ENCODE assay signal across 18 cellular contexts in the genomic region with DNA sequence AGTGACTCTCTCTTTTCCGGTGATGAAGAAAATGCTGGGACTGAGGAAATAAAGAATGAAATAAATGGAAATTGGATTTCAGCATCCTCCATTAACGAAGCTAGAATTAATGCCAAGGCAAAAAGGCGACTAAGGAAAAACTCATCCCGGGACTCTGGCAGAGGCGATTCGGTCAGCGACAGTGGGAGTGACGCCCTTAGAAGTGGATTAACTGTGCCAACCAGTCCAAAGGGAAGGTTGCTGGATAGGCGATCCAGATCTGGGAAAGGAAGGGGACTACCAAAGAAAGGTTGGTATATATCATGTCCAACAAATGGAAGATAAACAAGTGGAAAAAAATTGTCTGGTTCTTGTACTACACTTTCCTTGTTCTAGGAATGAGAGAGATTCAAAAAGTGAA. TPM values are rescaled to one million over a fixed set of nuclear protein-coding genes. Genes with fewer than 3 reads are reported as not detected.
DNase-seq lines count a peak whose midpoint lies in the region; ATAC-seq and TF ChIP-seq lines count a peak whose summit lies in the region.
"Had no signal": no experiment of that assay in that cellular context is flagged by ENCODE, and none has a peak within 500 bp of the region (broad histone marks: within the 10 kb centered on the region; RNA-seq: fewer than 3 reads in every experiment).

No MANE protein-coding gene starts in this region.

- H3K4me1 Mint-ChIP-seq in WTC11, result no peaks in the 10 kb centered on the region

- H3K4me3 ChIP-seq in fibroblast of mammary gland (ENCODE audit: control insufficient read depth, low read depth, low read length) (no peak overlapping the region), sigmoid colon (no peak overlapping the region), adrenal gland (no peak overlapping the region)
- H3K4me3 ChIP-seq: breast epithelium, lung, MG63 had no signal

- WGBS in sigmoid colon, 2 donors, result 89 to 95% methylated on average over 9 of the region's 9 CpGs
- 93 to 95% (median 94%) methylated on average over 9 of the region's 9 CpGs for WGBS in adrenal gland, 4 donors

- H3K9me3 ChIP-seq in sigmoid colon (no peaks in the 10 kb centered on the region), adrenal gland (replicated peaks in 1 of 3) (no peaks in the 10 kb centered on the region)
- H3K9me3 ChIP-seq: breast epithelium, MG63 had no signal

- CTCF ChIA-PET in WTC11 (lab: Charles Lee), result interaction anchor here (0.6 kb wide), 1 partner anchor 26 kb away, joined by 4 read pairs; no protein-coding TSS in a partner anchor

- H3K27ac Mint-ChIP-seq in WTC11, result peak overlapping the region; percentile 33; the same call in 1 of the 2 replicates
- H3K27ac Mint-ChIP-seq: T-helper 1 cell treated with Interleukin-12 subunit alpha and Interleukin-12 subunit beta and Interleukin-4 antibody, amounts not matched to agents 30 μg/mL and 1 μg/mL, for 36 hours had no signal

- peak overlapping the region in 3 of 4 donors; percentile 19 to 60 (median 48) for H3K27ac ChIP-seq in sigmoid colon
- H3K27ac ChIP-seq in adrenal gland, result no peak overlapping the region

- peaks cover 0 to 96% (median 61%) of the 10 kb centered on the region in 4 donors for H3K4me1 ChIP-seq in sigmoid colon
- peaks cover 0 to 10% of the 10 kb centered on the region in 2 donors for H3K4me1 ChIP-seq in adrenal gland (replicated peaks in 1 of 2)
- H3K4me1 ChIP-seq: breast epithelium had no signal

- H3K4me3 Mint-ChIP-seq in WTC11, result no peak overlapping the region
- H3K4me3 Mint-ChIP-seq: T-helper 1 cell treated with Interleukin-12 subunit alpha and Interleukin-12 subunit beta and Interleukin-4 antibody, amounts not matched to agents 30 μg/mL and 1 μg/mL, for 36 hours had no signal

- H3K36me3 ChIP-seq in sigmoid colon (peaks cover 0 to 82% (median 5%) of the 10 kb centered on the region in 4 donors), adrenal gland (replicated peaks in 1 of 2) (peaks cover 0 to 18% of the 10 kb centered on the region in 2 donors)
- H3K36me3 ChIP-seq: breast epithelium had no signal

- intact Hi-C loops in sigmoid colon (cut with DNase I), result no loop called here
- intact Hi-C loops in adrenal gland (cut with DNase I), result loop anchor here in 1 of 2 donors (10.0 kb wide), 1 partner anchor 66 kb away; no protein-coding TSS in a partner anchor

- TF ChIP-seq CTCF in WTC11 (IDR thresholded peaks at IDR 0.05) (no peak), fibroblast of mammary gland (conservative IDR thresholded peaks at IDR 0.05; ENCODE audit: control insufficient read depth, insufficient read depth, low read depth, low read length) (no peak), sigmoid colon (IDR thresholded peaks at IDR 0.05) (no peak), adrenal gland (IDR thresholded peaks at IDR 0.05) (no peak)

- POLR2A ChIA-PET in WTC11 (lab: Charles Lee), result no interaction called here

- no peak for TF ChIP-seq EP300 in sigmoid colon (IDR thresholded peaks at IDR 0.05)

- peaks cover 8% of the 10 kb centered on the region for H3K36me3 Mint-ChIP-seq in WTC11

- no peaks in the 10 kb centered on the region for H3K9me3 Mint-ChIP-seq in WTC11
- H3K9me3 Mint-ChIP-seq: naive B cell; T-helper 1 cell treated with Interleukin-12 subunit alpha and Interleukin-12 subunit beta and Interleukin-4 antibody, amounts not matched to agents 30 μg/mL and 1 μg/mL, for 36 hours had no signal

- TF ChIP-seq POLR2A in sigmoid colon (IDR thresholded peaks at IDR 0.05) (no peak), adrenal gland (IDR thresholded peaks at IDR 0.05) (no peak)

- no peaks in the 10 kb centered on the region for H3K27me3 ChIP-seq in sigmoid colon
- no peaks in the 10 kb centered on the region for H3K27me3 ChIP-seq in adrenal gland
- H3K27me3 ChIP-seq: breast epithelium, MG63 had no signal

- no peak for ATAC-seq in WTC11
- ATAC-seq: activated CD8-positive, alpha-beta memory T cell treated with anti-CD3 and anti-CD28 coated beads, Interleukin-2, amount 10 ng/mL, durations not matched to agents 7 days and 5 days had no signal

- H3K27me3 Mint-ChIP-seq in WTC11 (ENCODE audit: low read depth), result no peaks in the 10 kb centered on the region
- H3K27me3 Mint-ChIP-seq: activated CD8-positive, alpha-beta memory T cell treated with anti-CD3 and anti-CD28 coated beads, Interleukin-2, amount 10 ng/mL, durations not matched to agents 7 days and 5 days; naive B cell had no signal

- peak; percentile 37 for DNase-seq in G401 (ENCODE audit: low spot score)
- no peak for DNase-seq in WTC11 (ENCODE audit: low spot score)
- peak; percentile 19 for DNase-seq in fibroblast of mammary gland (ENCODE audit: low read depth)
- peak; percentile 58 for DNase-seq in sigmoid colon
- no peak for DNase-seq in mucosa of gallbladder (ENCODE audit: low spot score)
- DNase-seq in adrenal gland, result no peak
- DNase-seq in NCI-H1436 treated with DMSO at 0.1 percent for 48 hours (lab: John Stamatoyannopoulos, UW), result no peak
- DNase-seq: activated CD4-positive, CD25-positive, alpha-beta regulatory T cell; activated CD8-positive, alpha-beta memory T cell treated with anti-CD3 and anti-CD28 coated beads, Interleukin-2, amount 10 ng/mL, durations not matched to agents 7 days and 5 days; AML-193; GDM1; MG63; naive B cell; NCI-H187 treated with DMSO at 0.1 percent for 48 hours; NCI-H510A had no signal

- in situ Hi-C loops in G401 (cut with HindIII; ENCODE audit: low sequenced_read_pairs), result no loop called here

TF ChIP-seq in WTC11, 78 proteins besides CTCF, POLR2A, EP300 and RAD21 (continues in another document):
- no peak for TF ChIP-seq MYBL2 (CRISPR knock-in tag; IDR thresholded peaks at IDR 0.05)
- TF ChIP-seq PRRX2 (CRISPR knock-in tag; IDR thresholded peaks at IDR 0.05), result no peak
- TF ChIP-seq NR3C1 (CRISPR knock-in tag; conservative IDR thresholded peaks at IDR 0.05; ENCODE audit: low read depth), result no peak
- no peak for TF ChIP-seq ELF4 (CRISPR knock-in tag; IDR thresholded peaks at IDR 0.05; ENCODE audit: low read depth)
- TF ChIP-seq NR1H2 (CRISPR knock-in tag; IDR thresholded peaks at IDR 0.05), result no peak
- no peak for TF ChIP-seq MXD4 (CRISPR knock-in tag; IDR thresholded peaks at IDR 0.05; ENCODE audit: borderline replicate concordance)
- TF ChIP-seq, protein P1, sequence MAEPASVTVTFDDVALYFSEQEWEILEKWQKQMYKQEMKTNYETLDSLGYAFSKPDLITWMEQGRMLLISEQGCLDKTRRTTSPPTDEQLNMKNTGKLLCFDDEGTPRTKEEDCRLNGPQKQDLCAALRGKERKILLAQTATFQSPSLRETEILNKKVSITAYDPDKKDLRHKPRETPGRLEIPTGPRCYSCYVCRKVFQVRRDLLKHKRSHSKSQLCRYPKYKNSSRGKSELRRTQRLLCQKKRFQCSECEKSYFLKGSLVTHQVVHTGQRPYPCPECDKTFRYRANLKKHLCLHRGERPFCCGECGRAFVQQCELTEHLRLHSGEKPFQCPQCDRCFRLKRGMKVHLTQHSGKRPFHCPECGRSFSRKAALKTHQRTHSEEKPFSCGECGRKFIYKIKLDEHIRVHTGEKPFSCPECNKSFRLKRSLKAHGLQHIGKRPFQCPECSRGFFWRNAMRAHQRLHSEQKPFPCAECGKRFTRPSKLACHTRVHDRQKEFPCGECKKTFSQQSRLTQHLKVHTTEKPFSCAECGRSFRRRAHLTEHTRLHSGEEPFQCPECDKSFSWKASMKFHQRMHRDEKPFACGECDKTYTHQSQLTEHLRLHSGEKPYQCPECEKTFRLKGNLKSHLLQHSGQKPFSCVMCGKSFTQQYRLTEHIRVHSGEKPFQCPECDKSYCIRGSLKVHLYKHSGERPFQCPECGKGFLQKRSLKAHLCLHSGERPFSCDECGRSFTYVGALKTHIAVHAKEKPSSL (CRISPR knock-in tag; conservative IDR thresholded peaks at IDR 0.05), result no peak
- no peak for TF ChIP-seq CREB1 (CRISPR knock-in tag; IDR thresholded peaks at IDR 0.05)
- no peak for TF ChIP-seq E2F5 (CRISPR knock-in tag; IDR thresholded peaks at IDR 0.05)
- no peak for TF ChIP-seq ZNF219 (CRISPR knock-in tag; IDR thresholded peaks at IDR 0.05; ENCODE audit: borderline replicate concordance)
- TF ChIP-seq ZNF232 (CRISPR knock-in tag; IDR thresholded peaks at IDR 0.05), result no peak
- TF ChIP-seq CBFB (CRISPR knock-in tag; IDR thresholded peaks at IDR 0.05; ENCODE audit: low read depth), result no peak

RNA-seq across cellular contexts. Expression of gene PDCD4, which starts 9.5 kb away (rescaled TPM):
- 10.8 and 43.0 TPM in 2 replicates for total RNA-seq in G401 (2014; rRNA removed; shearing (Covaris generic))
- total RNA-seq in WTC11 (2021) (27.0 to 32.9 TPM (median 32.7 TPM) in 3 replicates), sigmoid colon (100 to 1,000 TPM in 3 of 4 donors, 10 to 100 TPM in 1; 64.3 to 140 (median 127) TPM), mucosa of gallbladder (150 TPM), adrenal gland (100 to 1,000 TPM in 1 of 8 donors, 10 to 100 TPM in 7; 16.8 to 108 (median 41.3) TPM)
- polyA plus RNA-seq in sigmoid colon (100 to 1,000 TPM; 179 to 327 (median 236) TPM), adrenal gland (10 to 100 TPM; 39.7 to 75.1 (median 47.0) TPM)

RNA-seq across cellular contexts. Expression of gene BBIP1, which starts 37.7 kb away (rescaled TPM):
- 18.7 and 20.5 TPM in 2 replicates for total RNA-seq in G401 (2014; rRNA removed; shearing (Covaris generic))
- total RNA-seq in WTC11 (2021) (19.0 to 26.7 TPM (median 23.3 TPM) in 3 replicates), sigmoid colon (10 to 100 TPM; 19.7 to 36.8 (median 27.5) TPM), mucosa of gallbladder (23.7 TPM), adrenal gland (10 to 100 TPM; 14.5 to 51.7 (median 39.8) TPM)
- polyA plus RNA-seq in sigmoid colon (10 to 100 TPM; 16.2 to 24.7 (median 20.0) TPM), adrenal gland (10 to 100 TPM; 46.5 to 86.9 (median 50.8) TPM)

RNA-seq across cellular contexts. Expression of gene SHOC2, which starts 38.2 kb away (rescaled TPM):
- total RNA-seq in G401 (2014; rRNA removed; shearing (Covaris generic)), result 9.4 and 14.2 TPM in 2 replicates
- total RNA-seq in WTC11 (2021), result 21.6 to 24.7 TPM (median 23.6 TPM) in 3 replicates
- total RNA-seq in sigmoid colon, result 10 to 100 TPM; 49.7 to 74.5 (median 72.1) TPM
- polyA plus RNA-seq in sigmoid colon, result 10 to 100 TPM; 21.4 to 52.5 (median 33.0) TPM
- total RNA-seq in mucosa of gallbladder, result 75.1 TPM
- total RNA-seq in adrenal gland, result 10 to 100 TPM; 24.1 to 78.2 (median 37.1) TPM
- 10 to 100 TPM; 16.4 to 43.3 (median 16.7) TPM for polyA plus RNA-seq in adrenal gland

Comparison
In these comparisons a context has a peak if more than half of its experiments do, and no peak if none do; other contexts are left out.
1. DNase-seq: peak in G401 (single experiment), fibroblast of mammary gland (single experiment) and sigmoid colon (single experiment); none in WTC11 (single experiment), mucosa of gallbladder (single experiment), adrenal gland (0 of 7) and NCI-H1436 treated with DMSO at 0.1 percent for 48 hours (single experiment).
2. H3K27ac ChIP-seq: peak in sigmoid colon (3 of 4); none in adrenal gland (0 of 5).